28 cellular contexts compared by ENCODE assay signal in genomic region chr3:151567477-151567876, GRCh38.
"Had no signal": no experiment of that assay in that cellular context is flagged by ENCODE, and none has a peak within 500 bp of the region (broad histone marks: within the 10 kb centered on the region; RNA-seq: fewer than 3 reads in every experiment).

No MANE protein-coding gene starts in this region.

- DNase-seq: activated CD4-positive, alpha-beta T cell treated with anti-CD3 and anti-CD28 coated beads, Interleukin-2, amount 10 ng/mL, durations not matched to agents 7 days and 5 days; activated CD4-positive, CD25-positive, alpha-beta regulatory T cell treated with anti-CD3 and anti-CD28 coated beads, Interleukin-2, amount 50 U/mL, for 72 hours; activated CD8-positive, alpha-beta memory T cell treated with anti-CD3 and anti-CD28 coated beads, Interleukin-2, amount 50 U/mL, for 4 hours; activated T-cell treated with anti-CD3 and anti-CD28 coated beads, Interleukin-2, amount 50 U/mL, for 24 hours; adrenal gland; brain microvascular endothelial cell; colonic mucosa; dorsolateral prefrontal cortex; effector memory CD8-positive, alpha-beta T cell; esophagus squamous epithelium; gastrocnemius medialis; hippocampal formation; islet precursor cell; left cardiac atrium; naive B cell; small intestine; stimulated activated CD4-positive, alpha-beta T cell treated with anti-CD3 and anti-CD28 coated beads, Interleukin-15, amount 100 ng/mL, for 24 hours; stimulated activated CD8-positive, alpha-beta memory T cell treated with anti-CD3 and anti-CD28 coated beads, Interleukin-4, amount 100 ng/mL, for 48 hours; stimulated activated naive CD4-positive, alpha-beta T cell; T-helper 2 cell; upper lobe of right lung had no signal

- H3K4me1 ChIP-seq: adrenal gland, ascending aorta, colonic mucosa, gastrocnemius medialis, upper lobe of right lung had no signal

- H3K9me3 Mint-ChIP-seq: activated T-cell treated with anti-CD3 and anti-CD28 coated beads, Interleukin-2, amount 50 U/mL, for 24 hours; activated T-helper 17 cell treated with anti-CD3 and anti-CD28 coated beads, Interleukin-2, amount 50 U/mL, for 72 hours; memory B cell had no signal

- H3K4me3 ChIP-seq: adrenal gland, ascending aorta, colonic mucosa, dorsolateral prefrontal cortex, esophagus squamous epithelium, gastrocnemius medialis, thoracic aorta, upper lobe of right lung had no signal

- H3K4me1 Mint-ChIP-seq: activated CD4-positive, alpha-beta T cell treated with anti-CD3 and anti-CD28 coated beads, Interleukin-2, amount 10 ng/mL, durations not matched to agents 7 days and 5 days; activated T-helper 17 cell treated with anti-CD3 and anti-CD28 coated beads, Interleukin-2, amount 50 U/mL, for 72 hours; central memory CD8-positive, alpha-beta T cell; memory B cell; naive B cell had no signal

- H3K27me3 ChIP-seq: adrenal gland, ascending aorta, brain microvascular endothelial cell, colonic mucosa, dorsolateral prefrontal cortex, esophagus squamous epithelium, gastrocnemius medialis, upper lobe of right lung had no signal

- H3K4me3 Mint-ChIP-seq: activated CD4-positive, alpha-beta T cell treated with anti-CD3 and anti-CD28 coated beads, Interleukin-2, amount 10 ng/mL, durations not matched to agents 7 days and 5 days; activated naive CD8-positive, alpha-beta T cell; activated T-cell treated with anti-CD3 and anti-CD28 coated beads, Interleukin-2, amount 50 U/mL, for 24 hours; activated T-helper 17 cell treated with anti-CD3 and anti-CD28 coated beads, Interleukin-2, amount 50 U/mL, for 72 hours; central memory CD8-positive, alpha-beta T cell; effector memory CD8-positive, alpha-beta T cell; memory B cell; naive B cell had no signal

- H3K27me3 Mint-ChIP-seq: activated CD4-positive, alpha-beta T cell treated with anti-CD3 and anti-CD28 coated beads, Interleukin-2, amount 10 ng/mL, durations not matched to agents 7 days and 5 days; activated T-cell treated with anti-CD3 and anti-CD28 coated beads, Interleukin-2, amount 50 U/mL, for 24 hours; activated T-helper 17 cell treated with anti-CD3 and anti-CD28 coated beads, Interleukin-2, amount 50 U/mL, for 72 hours; memory B cell; naive B cell had no signal

- H3K36me3 ChIP-seq: adrenal gland, ascending aorta, brain microvascular endothelial cell, colonic mucosa, esophagus squamous epithelium, gastrocnemius medialis, thoracic aorta, upper lobe of right lung had no signal

- H3K9me3 ChIP-seq: adrenal gland, ascending aorta, colonic mucosa, esophagus squamous epithelium, gastrocnemius medialis, thoracic aorta, upper lobe of right lung had no signal

- H3K36me3 Mint-ChIP-seq: activated naive CD8-positive, alpha-beta T cell; memory B cell; naive B cell had no signal

- H3K27ac ChIP-seq: ascending aorta, brain microvascular endothelial cell, colonic mucosa, dorsolateral prefrontal cortex, gastrocnemius medialis, thoracic aorta, upper lobe of right lung, VCaP had no signal

- H3K27ac Mint-ChIP-seq: activated CD4-positive, alpha-beta T cell treated with anti-CD3 and anti-CD28 coated beads, Interleukin-2, amount 10 ng/mL, durations not matched to agents 7 days and 5 days; activated naive CD8-positive, alpha-beta T cell; activated T-cell treated with anti-CD3 and anti-CD28 coated beads, Interleukin-2, amount 50 U/mL, for 24 hours; activated T-helper 17 cell treated with anti-CD3 and anti-CD28 coated beads, Interleukin-2, amount 50 U/mL, for 72 hours; effector memory CD8-positive, alpha-beta T cell; memory B cell; naive B cell had no signal

- ATAC-seq: activated T-helper 17 cell treated with anti-CD3 and anti-CD28 coated beads, Interleukin-2, amount 50 U/mL, for 72 hours; effector memory CD8-positive, alpha-beta T cell; gastrocnemius medialis; upper lobe of right lung had no signal
